In the genomic region with DNA sequence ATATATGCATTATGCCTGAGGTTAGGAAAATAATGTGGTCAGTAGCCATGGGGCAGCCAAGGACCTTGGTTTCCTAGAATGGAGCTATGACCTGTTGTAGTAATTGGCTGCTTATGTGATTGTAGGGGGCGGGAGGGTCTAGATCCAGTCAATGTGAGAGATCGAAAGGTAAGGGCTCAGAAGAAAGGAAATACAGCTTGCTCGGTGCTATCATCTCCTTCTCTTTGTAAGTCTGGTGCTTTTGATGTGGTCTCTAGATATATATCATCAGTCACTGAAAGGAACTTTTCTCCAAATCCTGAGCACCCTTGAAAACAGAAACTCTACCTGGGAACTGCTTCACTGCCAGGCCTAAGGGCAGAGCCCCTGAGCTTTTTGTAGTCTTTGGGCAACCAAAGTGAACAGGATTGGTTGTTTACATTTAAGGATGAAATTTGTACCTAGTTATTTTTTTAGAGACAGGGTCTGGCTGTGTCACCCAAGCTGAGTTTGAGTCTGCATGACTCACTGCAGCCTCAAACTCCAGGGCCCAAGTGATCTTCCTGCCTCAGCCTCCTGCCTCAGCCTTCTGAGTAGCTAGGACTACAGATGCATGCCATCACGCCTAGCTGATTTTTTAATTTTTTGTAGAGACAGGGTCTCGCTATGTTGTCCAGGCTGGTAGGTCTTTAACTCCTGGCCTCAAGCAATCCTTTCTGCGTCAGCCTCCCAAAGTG, we compare ENCODE assay signal across 12 cellular contexts. TPM values are rescaled to one million over a fixed set of nuclear protein-coding genes. Genes with fewer than 3 reads are reported as not detected.
DNase-seq lines count a peak whose midpoint lies in the region; ATAC-seq, FAIRE-seq and TF ChIP-seq lines count a peak whose summit lies in the region.
"Not testable (repeated sequence)": the region's sequence is repeated elsewhere in the genome, so short reads cannot be mapped to it uniquely, and the experiment has no call there.
"Had no signal": no experiment of that assay in that cellular context is flagged by ENCODE, and none has a peak within 500 bp of the region (broad histone marks: within the 10 kb centered on the region; RNA-seq: fewer than 3 reads in every experiment).

No MANE protein-coding gene starts in this region.

- H3K27me3 ChIP-seq in DND-41 (ENCODE audit: insufficient read depth, low read length, poor library complexity); astrocyte (ENCODE audit: insufficient read depth, low read length); parathyroid adenoma (ENCODE audit: control insufficient read depth, insufficient read depth, low read length): not testable (repeated sequence)

- H3K27ac ChIP-seq in DND-41 (ENCODE audit: low read length); astrocyte (ENCODE audit: low read depth, low read length): not testable (repeated sequence)
- H3K27ac ChIP-seq in parathyroid adenoma = peak overlapping the region; percentile 29

- FAIRE-seq in astrocyte (lab: Jason Lieb, UNC) = peak; percentile 90

- POLR2A ChIA-PET in T-cell (lab: Charles Lee) = interaction anchor here in 1 of 2 donors (0.6 kb wide), 1 partner anchor 641 kb away, joined by 4 read pairs; no protein-coding TSS in a partner anchor

- H3K79me2 ChIP-seq in DND-41 (ENCODE audit: insufficient read depth, low read length) = peaks cover 22% of the 10 kb centered on the region
- H3K79me2 ChIP-seq in astrocyte (ENCODE audit: insufficient read depth, low read length) = peaks cover 35% of the 10 kb centered on the region
- H3K79me2 ChIP-seq in parathyroid adenoma = peaks cover 20% of the 10 kb centered on the region

- not testable (repeated sequence) for H3K4me2 ChIP-seq in DND-41 (ENCODE audit: insufficient read depth, low read length); astrocyte (ENCODE audit: low read length); parathyroid adenoma (ENCODE audit: low read length)

- H3K9me3 Mint-ChIP-seq in T-cell; activated CD4-positive, alpha-beta T cell treated with anti-CD3 and anti-CD28 coated beads, Interleukin-2, amount 10 ng/mL, durations not matched to agents 24 days and 14 days; activated naive CD4-positive, alpha-beta T cell treated with anti-CD3 and anti-CD28 coated beads for 36 hours; astrocyte (ENCODE audit: unreplicated experiment); stimulated activated naive CD8-positive, alpha-beta T cell treated with anti-CD3 and anti-CD28 coated beads, Interleukin-15, Interleukin-2, amounts not matched to agents 100 ng/mL and 50 ng/mL, for 24 hours: not testable (repeated sequence)

- CTCF ChIA-PET in T-cell (lab: Charles Lee) = interaction anchor here (1.0 to 1.4 kb wide), 2 partner anchors 46 to 51 kb away, joined by 3 to 5 read pairs; no protein-coding TSS in a partner anchor
- CTCF ChIA-PET in activated naive CD4-positive, alpha-beta T cell treated with anti-CD3 and anti-CD28 coated beads for 36 hours (lab: Charles Lee) = interaction anchor here (0.6 to 0.8 kb wide), 2 partner anchors 20 to 50 kb away, joined by 3 to 4 read pairs; no protein-coding TSS in a partner anchor

- ATAC-seq in DND-41 (ENCODE audit: insufficient read depth, low read depth) = peak; percentile 95
- ATAC-seq in T-cell (replicated peaks in 1 of 4) = peak; percentile 91 to 98 (median 94)

- H2AFZ ChIP-seq in DND-41 (ENCODE audit: low read depth, low read length); astrocyte (ENCODE audit: low read depth, low read length); parathyroid adenoma: not testable (repeated sequence)

- H3K27ac Mint-ChIP-seq in T-cell = peak overlapping the region; percentile 24 to 73
- H3K27ac Mint-ChIP-seq in activated CD4-positive, alpha-beta T cell treated with anti-CD3 and anti-CD28 coated beads, Interleukin-2, amount 10 ng/mL, durations not matched to agents 24 days and 14 days = peak overlapping the region; percentile 42
- H3K27ac Mint-ChIP-seq in activated naive CD4-positive, alpha-beta T cell treated with anti-CD3 and anti-CD28 coated beads for 36 hours = peak overlapping the region; percentile 61
- not testable (repeated sequence) for H3K27ac Mint-ChIP-seq in astrocyte (ENCODE audit: unreplicated experiment)
- H3K27ac Mint-ChIP-seq in stimulated activated naive CD8-positive, alpha-beta T cell treated with anti-CD3 and anti-CD28 coated beads, Interleukin-15, Interleukin-2, amounts not matched to agents 100 ng/mL and 50 ng/mL, for 24 hours = peak overlapping the region; percentile 26

- not testable (repeated sequence) for H4K20me1 ChIP-seq in DND-41 (ENCODE audit: insufficient read depth, low read length)
- H4K20me1 ChIP-seq in astrocyte (ENCODE audit: insufficient read depth, low read length) = peaks cover 21% of the 10 kb centered on the region

- H3K36me3 ChIP-seq in DND-41 (ENCODE audit: insufficient read depth, low read length) = peaks cover 17% of the 10 kb centered on the region; the same call in 1 of the 2 replicates
- not testable (repeated sequence) for H3K36me3 ChIP-seq in astrocyte (ENCODE audit: insufficient read depth, low read length); parathyroid adenoma (ENCODE audit: control insufficient read depth, insufficient read depth, low read length)

- H3K4me1 ChIP-seq in DND-41 (ENCODE audit: insufficient read depth, low read length); astrocyte (ENCODE audit: insufficient read depth, low read length); parathyroid adenoma: not testable (repeated sequence)

- not testable (repeated sequence) for TF ChIP-seq CTCF in DND-41 (IDR thresholded peaks at IDR 0.05; ENCODE audit: borderline replicate concordance, extremely low read depth, low read length, poor library complexity, severe bottlenecking); astrocyte (IDR thresholded peaks at IDR 0.05; ENCODE audit: insufficient read depth, low read depth, low read length); parathyroid adenoma (IDR thresholded peaks at IDR 0.05)

- not testable (repeated sequence) for H3K4me3 ChIP-seq in DND-41 (ENCODE audit: low read depth in 1 of 2, low read length in 2 of 2); astrocyte (ENCODE audit: insufficient read depth, low read depth, low read length); parathyroid adenoma (ENCODE audit: low read depth, low read length)

- intact Hi-C loops in activated CD4-positive, alpha-beta T cell treated with anti-CD3 and anti-CD28 coated beads, Interleukin-2, amount 10 ng/mL, durations not matched to agents 24 days and 14 days (cut with micrococcal nuclease) = loop anchor here (5.0 kb wide), 1 partner anchor 47 kb away; no protein-coding TSS in a partner anchor
- intact Hi-C loops in activated naive CD4-positive, alpha-beta T cell treated with anti-CD3 and anti-CD28 coated beads for 36 hours (cut with micrococcal nuclease) = loop anchor here (1.0 to 10.0 kb wide), 4 partner anchors 9 to 525 kb away; partner anchors contain the start of gene ATP6AP2

- H3K4me1 Mint-ChIP-seq in T-cell = peaks cover 31 to 50% (median 46%) of the 10 kb centered on the region in 3 donors
- peaks cover 22% of the 10 kb centered on the region for H3K4me1 Mint-ChIP-seq in activated CD4-positive, alpha-beta T cell treated with anti-CD3 and anti-CD28 coated beads, Interleukin-2, amount 10 ng/mL, durations not matched to agents 24 days and 14 days
- H3K4me1 Mint-ChIP-seq in activated naive CD4-positive, alpha-beta T cell treated with anti-CD3 and anti-CD28 coated beads for 36 hours (ENCODE audit: low read depth) = peaks cover 45% of the 10 kb centered on the region
- not testable (repeated sequence) for H3K4me1 Mint-ChIP-seq in astrocyte (ENCODE audit: low read depth, unreplicated experiment)
- peaks cover 42% of the 10 kb centered on the region for H3K4me1 Mint-ChIP-seq in stimulated activated naive CD8-positive, alpha-beta T cell treated with anti-CD3 and anti-CD28 coated beads, Interleukin-15, Interleukin-2, amounts not matched to agents 100 ng/mL and 50 ng/mL, for 24 hours (ENCODE audit: low read depth)

- DNase-seq in DND-41 = peak; percentile 19
- peak in 5 of 34 experiments; percentile 1 to 16 (median 6) for DNase-seq in T-cell
- DNase-seq in activated CD4-positive, alpha-beta T cell treated with anti-CD3 and anti-CD28 coated beads, Interleukin-2, amount 10 ng/mL, durations not matched to agents 24 days and 14 days = peak; percentile 76
- DNase-seq in activated T-cell treated with anti-CD3 and anti-CD28 coated beads for 48 hours (ENCODE audit: low read depth) = peak; percentile 8
- peak; percentile 41 for DNase-seq in activated naive CD4-positive, alpha-beta T cell treated with anti-CD3 and anti-CD28 coated beads for 36 hours
- not testable (repeated sequence) for DNase-seq in astrocyte (ENCODE audit: low read depth)

- not testable (repeated sequence) for H3K9ac ChIP-seq in DND-41 (ENCODE audit: low read depth, low read length); astrocyte (ENCODE audit: low read length); parathyroid adenoma

- peaks cover 16% of the 10 kb centered on the region for H3K36me3 Mint-ChIP-seq in T-cell
- peaks cover 22% of the 10 kb centered on the region for H3K36me3 Mint-ChIP-seq in activated CD4-positive, alpha-beta T cell treated with anti-CD3 and anti-CD28 coated beads, Interleukin-2, amount 10 ng/mL, durations not matched to agents 24 days and 14 days (ENCODE audit: low read depth)
- H3K36me3 Mint-ChIP-seq in activated naive CD4-positive, alpha-beta T cell treated with anti-CD3 and anti-CD28 coated beads for 36 hours (ENCODE audit: low read depth) = peaks cover 11% of the 10 kb centered on the region
- H3K36me3 Mint-ChIP-seq in astrocyte (ENCODE audit: low read depth, unreplicated experiment) = not testable (repeated sequence)
- peaks cover 27% of the 10 kb centered on the region for H3K36me3 Mint-ChIP-seq in stimulated activated naive CD8-positive, alpha-beta T cell treated with anti-CD3 and anti-CD28 coated beads, Interleukin-15, Interleukin-2, amounts not matched to agents 100 ng/mL and 50 ng/mL, for 24 hours (ENCODE audit: low read depth)

- peak overlapping the region in 2 of 3 donors; percentile 14 to 47 for H3K4me3 Mint-ChIP-seq in T-cell
- peak overlapping the region; percentile 43 for H3K4me3 Mint-ChIP-seq in activated CD4-positive, alpha-beta T cell treated with anti-CD3 and anti-CD28 coated beads, Interleukin-2, amount 10 ng/mL, durations not matched to agents 24 days and 14 days
- H3K4me3 Mint-ChIP-seq in activated naive CD4-positive, alpha-beta T cell treated with anti-CD3 and anti-CD28 coated beads for 36 hours; astrocyte (ENCODE audit: unreplicated experiment); stimulated activated naive CD8-positive, alpha-beta T cell treated with anti-CD3 and anti-CD28 coated beads, Interleukin-15, Interleukin-2, amounts not matched to agents 100 ng/mL and 50 ng/mL, for 24 hours: not testable (repeated sequence)

- H3K27me3 Mint-ChIP-seq in T-cell = peaks cover 0 to 14% of the 10 kb centered on the region in 2 donors
- H3K27me3 Mint-ChIP-seq in activated CD4-positive, alpha-beta T cell treated with anti-CD3 and anti-CD28 coated beads, Interleukin-2, amount 10 ng/mL, durations not matched to agents 24 days and 14 days; activated naive CD4-positive, alpha-beta T cell treated with anti-CD3 and anti-CD28 coated beads for 36 hours (ENCODE audit: low read depth); astrocyte (ENCODE audit: low read depth, unreplicated experiment); stimulated activated naive CD8-positive, alpha-beta T cell treated with anti-CD3 and anti-CD28 coated beads, Interleukin-15, Interleukin-2, amounts not matched to agents 100 ng/mL and 50 ng/mL, for 24 hours: not testable (repeated sequence)

- H3K9me3 ChIP-seq in DND-41 (ENCODE audit: insufficient read depth, low read length, severe bottlenecking); astrocyte (ENCODE audit: insufficient read depth, low read depth, low read length); parathyroid adenoma (ENCODE audit: control insufficient read depth, low read length): not testable (repeated sequence)

RNA-seq across cellular contexts. Expression of gene ATP6AP2, which starts 9.0 kb away (rescaled TPM):
- 10 to 100 TPM; 62.3 to 92.0 (median 74.1) TPM for total RNA-seq in T-cell
- total RNA-seq in activated CD4-positive, alpha-beta T cell treated with anti-CD3 and anti-CD28 coated beads, Interleukin-2, amount 10 ng/mL, durations not matched to agents 24 days and 14 days = 66.5 and 68.7 TPM in 2 replicates
- total RNA-seq in activated naive CD4-positive, alpha-beta T cell treated with anti-CD3 and anti-CD28 coated beads for 36 hours = 10 to 100 TPM; 47.4 to 53.9 TPM
- total RNA-seq in astrocyte = 153 and 185 TPM in 2 replicates

RNA-seq across cellular contexts. Expression of gene MPC1L, which starts 33.5 kb away (rescaled TPM):
- total RNA-seq in T-cell (not detected), astrocyte (not detected in 2 replicates)
- not detected in 2 replicates for total RNA-seq in activated CD4-positive, alpha-beta T cell treated with anti-CD3 and anti-CD28 coated beads, Interleukin-2, amount 10 ng/mL, durations not matched to agents 24 days and 14 days
- not detected for total RNA-seq in activated naive CD4-positive, alpha-beta T cell treated with anti-CD3 and anti-CD28 coated beads for 36 hours
- total RNA-seq: A673, H9, MCF 10A, OCI-LY7 had no signal

RNA-seq across cellular contexts. Expression of gene CXorf38, which starts 57.6 kb away (rescaled TPM):
- total RNA-seq in T-cell (10 to 100 TPM; 15.2 to 31.0 (median 25.9) TPM), astrocyte (12.8 and 12.9 TPM in 2 replicates)
- 16.6 and 16.8 TPM in 2 replicates for total RNA-seq in activated CD4-positive, alpha-beta T cell treated with anti-CD3 and anti-CD28 coated beads, Interleukin-2, amount 10 ng/mL, durations not matched to agents 24 days and 14 days
- total RNA-seq in activated naive CD4-positive, alpha-beta T cell treated with anti-CD3 and anti-CD28 coated beads for 36 hours = 10 to 100 TPM; 23.2 to 23.3 TPM
